Comparison of ENCODE assay signal across 10 cellular contexts in the genomic region with DNA sequence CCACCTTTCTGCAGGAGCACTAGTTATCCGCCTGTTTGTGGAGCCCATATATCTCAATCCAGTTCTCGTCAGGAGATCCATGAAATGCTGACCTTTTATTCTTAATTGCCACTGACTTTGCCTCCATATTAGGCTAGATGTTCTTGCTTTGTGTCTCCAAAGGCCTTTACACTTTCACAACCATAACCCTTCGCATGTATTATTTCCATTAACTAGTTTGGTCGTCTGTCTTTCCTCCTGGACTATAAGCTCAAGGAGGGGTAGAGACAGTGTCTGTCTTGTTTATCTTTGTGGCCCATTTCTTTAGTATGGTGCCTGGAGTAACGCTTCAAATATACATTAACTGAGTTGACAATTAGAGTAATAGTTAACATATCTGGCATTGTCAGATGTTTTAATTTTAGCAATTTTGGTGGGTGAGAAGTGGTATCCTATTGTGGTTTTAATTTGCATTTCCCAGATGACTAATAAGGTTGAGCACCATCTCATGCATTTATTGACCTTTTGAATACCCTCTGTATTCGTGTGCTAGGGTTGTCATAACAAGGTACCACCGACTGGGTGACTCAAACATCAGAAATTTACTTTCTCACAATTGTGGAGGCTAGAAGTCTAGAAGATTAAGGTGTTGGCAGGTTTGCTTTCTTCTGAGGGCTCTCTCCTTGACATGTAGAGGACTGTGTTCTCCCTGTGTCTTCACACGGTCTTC. TPM values are rescaled to one million over a fixed set of nuclear protein-coding genes. Genes with fewer than 3 reads are reported as not detected.
DNase-seq lines count a peak whose midpoint lies in the region; ATAC-seq lines count a peak whose summit lies in the region.
"Had no signal": no experiment of that assay in that cellular context is flagged by ENCODE, and none has a peak within 500 bp of the region (broad histone marks: within the 10 kb centered on the region; RNA-seq: fewer than 3 reads in every experiment).

No MANE protein-coding gene starts in this region.

- peaks cover 62 to 66% of the 10 kb centered on the region in 2 donors for H3K4me1 Mint-ChIP-seq in natural killer cell treated with Interleukin-12 subunit alpha and Interleukin-12 subunit beta and Interleukin-15 and Interleukin-18, amount 100 ng/mL, for 72 hours (ENCODE audit: low read depth in 2 of 2)
- H3K4me1 Mint-ChIP-seq in naive thymus-derived CD4-positive, alpha-beta T cell, result peaks cover 0 to 38% (median 0%) of the 10 kb centered on the region in 7 donors

- CTCF ChIA-PET in naive thymus-derived CD4-positive, alpha-beta T cell (lab: Charles Lee), result no interaction called here

- no peaks in the 10 kb centered on the region for H3K36me3 ChIP-seq in naive thymus-derived CD4-positive, alpha-beta T cell (ENCODE audit: control insufficient read depth in 2 of 3, insufficient read depth in 3 of 3, low read length in 3 of 3)
- H3K36me3 ChIP-seq: sigmoid colon had no signal

- H3K4me3 Mint-ChIP-seq in natural killer cell treated with Interleukin-12 subunit alpha and Interleukin-12 subunit beta and Interleukin-15 and Interleukin-18, amount 100 ng/mL, for 72 hours, result peak overlapping the region; percentile 52
- no peak overlapping the region for H3K4me3 Mint-ChIP-seq in naive thymus-derived CD4-positive, alpha-beta T cell

- no peaks in the 10 kb centered on the region for H3K9me3 ChIP-seq in naive thymus-derived CD4-positive, alpha-beta T cell (ENCODE audit: control insufficient read depth in 2 of 3, low read length in 3 of 3)
- H3K9me3 ChIP-seq: sigmoid colon had no signal

- H3K4me1 ChIP-seq in naive thymus-derived CD4-positive, alpha-beta T cell (ENCODE audit: control insufficient read depth in 2 of 2, insufficient read depth in 2 of 2, low read length in 2 of 2), result no peaks in the 10 kb centered on the region
- H3K4me1 ChIP-seq: sigmoid colon had no signal

- H3K4me3 ChIP-seq in naive thymus-derived CD4-positive, alpha-beta T cell (ENCODE audit: low read length), result no peak overlapping the region
- H3K4me3 ChIP-seq: sigmoid colon had no signal

- no peaks in the 10 kb centered on the region for H3K27me3 ChIP-seq in naive thymus-derived CD4-positive, alpha-beta T cell (ENCODE audit: control insufficient read depth in 2 of 2, insufficient read depth in 2 of 2, low read length in 2 of 2)
- H3K27me3 ChIP-seq: sigmoid colon had no signal

- H3K9me3 Mint-ChIP-seq in natural killer cell treated with Interleukin-12 subunit alpha and Interleukin-12 subunit beta and Interleukin-15 and Interleukin-18, amount 100 ng/mL, for 72 hours, result peaks cover 9% of the 10 kb centered on the region
- peaks cover 0 to 5% (median 0%) of the 10 kb centered on the region in 11 donors for H3K9me3 Mint-ChIP-seq in naive thymus-derived CD4-positive, alpha-beta T cell

- peaks cover 7% of the 10 kb centered on the region for H3K36me3 Mint-ChIP-seq in natural killer cell treated with Interleukin-12 subunit alpha and Interleukin-12 subunit beta and Interleukin-15 and Interleukin-18, amount 100 ng/mL, for 72 hours
- peaks cover 0 to 20% (median 0%) of the 10 kb centered on the region in 5 donors for H3K36me3 Mint-ChIP-seq in naive thymus-derived CD4-positive, alpha-beta T cell

- ATAC-seq in activated CD4-positive, CD25-positive, alpha-beta regulatory T cell treated with anti-CD3 and anti-CD28 coated beads, Interleukin-2, amount 50 U/mL, for 24 hours, result peak; percentile 96 to 97
- peak; percentile 68 for ATAC-seq in HG02588 (IDR thresholded peaks at IDR 0.05; ENCODE audit: unreplicated experiment)
- ATAC-seq in natural killer cell treated with Interleukin-12 subunit alpha and Interleukin-12 subunit beta and Interleukin-15 and Interleukin-18, amount 100 ng/mL, for 72 hours, result peak; percentile 95 to 98
- no peak for ATAC-seq in GM21737 (IDR thresholded peaks at IDR 0.05; ENCODE audit: unreplicated experiment)
- no peak for ATAC-seq in naive thymus-derived CD4-positive, alpha-beta T cell

- no peak overlapping the region for H3K27ac ChIP-seq in naive thymus-derived CD4-positive, alpha-beta T cell (ENCODE audit: low read depth, low read length)
- H3K27ac ChIP-seq: sigmoid colon had no signal

- no peak for DNase-seq in activated CD4-positive, CD25-positive, alpha-beta regulatory T cell treated with anti-CD3 and anti-CD28 coated beads, Interleukin-2, amount 50 U/mL, for 72 hours
- peak; percentile 35 for DNase-seq in NCI-H226
- DNase-seq in natural killer cell treated with Interleukin-12 subunit alpha and Interleukin-12 subunit beta and Interleukin-15 and Interleukin-18, amount 100 ng/mL, for 72 hours (ENCODE audit: low spot score), result no peak
- DNase-seq in naive thymus-derived CD4-positive, alpha-beta T cell, result no peak
- no peak for DNase-seq in NCI-H345 treated with DMSO at 0.1 percent for 48 hours (lab: John Stamatoyannopoulos, UW; ENCODE audit: unreplicated experiment)
- DNase-seq: NCI-H1436 treated with DMSO at 0.1 percent for 48 hours, sigmoid colon had no signal

- POLR2A ChIA-PET in naive thymus-derived CD4-positive, alpha-beta T cell (lab: Charles Lee), result no interaction called here

- no peaks in the 10 kb centered on the region for H3K27me3 Mint-ChIP-seq in natural killer cell treated with Interleukin-12 subunit alpha and Interleukin-12 subunit beta and Interleukin-15 and Interleukin-18, amount 100 ng/mL, for 72 hours
- peaks cover 0 to 3% (median 0%) of the 10 kb centered on the region in 5 donors for H3K27me3 Mint-ChIP-seq in naive thymus-derived CD4-positive, alpha-beta T cell

- H3K27ac Mint-ChIP-seq in natural killer cell treated with Interleukin-12 subunit alpha and Interleukin-12 subunit beta and Interleukin-15 and Interleukin-18, amount 100 ng/mL, for 72 hours, result peak overlapping the region; percentile 82 to 97
- H3K27ac Mint-ChIP-seq in naive thymus-derived CD4-positive, alpha-beta T cell, result peak overlapping the region in 1 of 9 donors; percentile 24

- intact Hi-C loops in naive thymus-derived CD4-positive, alpha-beta T cell (cut with micrococcal nuclease), result no loop called here

RNA-seq across cellular contexts. Expression of gene IL12RB2, which starts 21.7 kb away (rescaled TPM):
- 100 to 1,000 TPM; 265 to 317 TPM for total RNA-seq in natural killer cell treated with Interleukin-12 subunit alpha and Interleukin-12 subunit beta and Interleukin-15 and Interleukin-18, amount 100 ng/mL, for 72 hours
- total RNA-seq in naive thymus-derived CD4-positive, alpha-beta T cell, result 10 to 100 TPM in 1 of 5 experiments, 1 to 10 TPM in 2, under 1 TPM in 2; 0.38 to 78.1 (median 1.1) TPM
- polyA plus RNA-seq in naive thymus-derived CD4-positive, alpha-beta T cell, result under 1 TPM; 0.47 to 0.60 TPM

Comparison
In these comparisons a context has a peak if more than half of its experiments do, and no peak if none do; other contexts are left out.
1. ATAC-seq: peak in activated CD4-positive, CD25-positive, alpha-beta regulatory T cell treated with anti-CD3 and anti-CD28 coated beads, Interleukin-2, amount 50 U/mL, for 24 hours (2 of 2), HG02588 (single experiment) and natural killer cell treated with Interleukin-12 subunit alpha and Interleukin-12 subunit beta and Interleukin-15 and Interleukin-18, amount 100 ng/mL, for 72 hours (2 of 2); none in GM21737 (single experiment) and naive thymus-derived CD4-positive, alpha-beta T cell (single experiment).